ENCODE assay signal across 13 cellular contexts in the genomic region with DNA sequence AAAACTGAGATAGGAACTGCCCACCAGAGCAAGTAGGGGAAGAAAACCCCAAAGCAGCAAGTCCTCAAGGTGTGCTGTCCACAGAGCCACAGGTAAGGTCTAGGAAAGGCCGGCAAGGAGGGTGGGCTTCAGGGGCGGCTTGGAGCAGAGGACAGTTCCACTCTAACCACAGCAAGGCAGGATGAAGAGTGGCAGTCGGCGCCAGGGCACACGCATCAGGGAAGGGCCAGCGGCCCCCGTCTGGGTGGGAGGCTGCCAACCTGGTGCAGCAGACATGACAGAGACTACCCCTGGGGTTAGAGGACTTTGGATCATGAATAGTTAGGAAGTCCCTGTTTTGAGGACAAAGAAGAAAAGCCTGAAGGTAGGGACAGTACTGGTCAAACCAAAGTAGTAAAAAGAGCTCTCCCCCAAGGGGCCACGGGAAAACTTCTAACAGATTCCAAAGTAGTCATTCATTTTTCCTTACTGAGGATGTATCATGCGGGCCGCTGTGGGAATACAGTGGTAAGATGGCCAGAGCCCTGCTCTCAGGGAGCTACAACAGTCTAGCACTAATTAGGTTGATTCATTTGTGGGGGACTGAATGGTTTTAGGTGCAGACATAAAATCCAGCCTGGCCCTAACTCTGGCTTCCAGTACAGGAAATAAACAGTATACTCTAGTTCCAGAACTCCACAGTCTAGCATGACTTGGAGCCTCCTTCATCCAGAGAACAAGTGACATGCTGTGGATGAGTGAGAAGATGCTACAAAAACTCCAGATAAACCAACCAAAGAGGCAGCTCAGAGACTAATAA. TPM values are rescaled to one million over a fixed set of nuclear protein-coding genes. Genes with fewer than 3 reads are reported as not detected.
DNase-seq lines count a peak whose midpoint lies in the region; ATAC-seq and TF ChIP-seq lines count a peak whose summit lies in the region.
"Had no signal": no experiment of that assay in that cellular context is flagged by ENCODE, and none has a peak within 500 bp of the region (broad histone marks: within the 10 kb centered on the region; RNA-seq: fewer than 3 reads in every experiment).

No MANE protein-coding gene starts in this region.

- no peak for TF ChIP-seq CTCF in AG10803 (conservative IDR thresholded peaks at IDR 0.05; ENCODE audit: low read length)
- TF ChIP-seq CTCF in GM23338 (conservative IDR thresholded peaks at IDR 0.05; ENCODE audit: low read depth in 2 of 2): no peak
- no peak for TF ChIP-seq CTCF in chondrocyte (IDR thresholded peaks at IDR 0.05)
- TF ChIP-seq CTCF in Caco-2 (IDR thresholded peaks at IDR 0.05; ENCODE audit: insufficient read depth in 1 of 2, low read depth in 1 of 2, low read length in 1 of 2, severe bottlenecking in 1 of 2, unreplicated experiment in 1 of 2): no peak

- H3K27ac Mint-ChIP-seq in GM23338: no peak overlapping the region
- peak overlapping the region; percentile 69 for H3K27ac Mint-ChIP-seq in chondrocyte (ENCODE audit: unreplicated experiment)
- no peak overlapping the region for H3K27ac Mint-ChIP-seq in Caco-2 (ENCODE audit: unreplicated experiment)
- no peak overlapping the region for H3K27ac Mint-ChIP-seq in stimulated activated memory B cell treated with anti-CD40 and anti-IgM and Interleukin-4, amounts not matched to agents 10 μg/mL and 1 μg/mL and 100 μg/mL, for 72 hours
- H3K27ac Mint-ChIP-seq: activated CD4-positive, alpha-beta T cell treated with anti-CD3 and anti-CD28 coated beads, Interleukin-2, amount 10 ng/mL, durations not matched to agents 24 days and 14 days; activated naive CD4-positive, alpha-beta T cell treated with anti-CD3 and anti-CD28 coated beads, Interleukin-2, amount 10 ng/mL, durations not matched to agents 7 days and 5 days; CD4-positive, alpha-beta T cell; neural progenitor cell had no signal

- no peak overlapping the region for H2BK120ac ChIP-seq in trophoblast cell (ENCODE audit: insufficient read depth, low read length, poor library complexity)

- H2AFZ ChIP-seq in GM23338 (no peak overlapping the region), trophoblast cell (ENCODE audit: insufficient read depth, low read length, poor library complexity) (no peak overlapping the region)
- H2AFZ ChIP-seq: neural progenitor cell had no signal

- H4K8ac ChIP-seq in trophoblast cell (ENCODE audit: low read depth, low read length): no peak overlapping the region

- no peaks in the 10 kb centered on the region for H3K9me2 ChIP-seq in GM23338 (ENCODE audit: insufficient read depth)

- no peak overlapping the region for H3K18ac ChIP-seq in trophoblast cell (ENCODE audit: low read length)

- intact Hi-C loops in Caco-2 (cut with micrococcal nuclease; ENCODE audit: unreplicated experiment): loop anchor here (10.0 kb wide), 1 partner anchor 112 kb away; a partner anchor contains a TSS

- CTCF ChIA-PET in Caco-2 (lab: Charles Lee): no interaction called here

- H3K4me1 ChIP-seq in GM23338 (ENCODE audit: insufficient read depth) (peaks cover 30% of the 10 kb centered on the region), trophoblast cell (ENCODE audit: control insufficient read depth in 1 of 2, insufficient read depth in 2 of 2, low read length in 2 of 2) (peaks cover 2 to 14% of the 10 kb centered on the region in 2 experiments), Caco-2 (peaks cover 9% of the 10 kb centered on the region; the same call in 1 of the 2 replicates)

- H4K91ac ChIP-seq in trophoblast cell (ENCODE audit: low read depth, low read length): no peak overlapping the region

- H3K23ac ChIP-seq in trophoblast cell (ENCODE audit: low read length): no peak overlapping the region

- ATAC-seq in GM23338 (no peak), HG02798 (IDR thresholded peaks at IDR 0.05; ENCODE audit: poor library complexity, unreplicated experiment) (no peak)
- no peak for ATAC-seq in stimulated activated memory B cell treated with anti-CD40 and anti-IgM and Interleukin-4, amounts not matched to agents 10 μg/mL and 1 μg/mL and 100 μg/mL, for 72 hours

- DNase-seq in AG10803 (ENCODE audit: low read depth) (peak; percentile 69), GM23338 (ENCODE audit: low spot score) (no peak), chondrocyte (ENCODE audit: low spot score) (no peak), trophoblast cell (peak; percentile 44 to 63), Caco-2 (no peak), putamen (ENCODE audit: low spot score) (no peak)
- DNase-seq: activated CD4-positive, alpha-beta T cell treated with anti-CD3 and anti-CD28 coated beads, Interleukin-2, amount 10 ng/mL, durations not matched to agents 24 days and 14 days; activated naive CD4-positive, alpha-beta T cell treated with anti-CD3 and anti-CD28 coated beads, Interleukin-2, amount 10 ng/mL, durations not matched to agents 7 days and 5 days; CD4-positive, alpha-beta T cell; kidney had no signal

- H2BK12ac ChIP-seq in trophoblast cell (ENCODE audit: low read length): no peak overlapping the region

- no peaks in the 10 kb centered on the region for H3K36me3 Mint-ChIP-seq in GM23338 (ENCODE audit: low read depth)
- H3K36me3 Mint-ChIP-seq in chondrocyte (ENCODE audit: low read depth): no peaks in the 10 kb centered on the region
- peaks cover 37% of the 10 kb centered on the region for H3K36me3 Mint-ChIP-seq in Caco-2 (ENCODE audit: insufficient read depth, unreplicated experiment)
- H3K36me3 Mint-ChIP-seq in stimulated activated memory B cell treated with anti-CD40 and anti-IgM and Interleukin-4, amounts not matched to agents 10 μg/mL and 1 μg/mL and 100 μg/mL, for 72 hours: no peaks in the 10 kb centered on the region
- H3K36me3 Mint-ChIP-seq: activated naive CD4-positive, alpha-beta T cell treated with anti-CD3 and anti-CD28 coated beads, Interleukin-2, amount 10 ng/mL, durations not matched to agents 7 days and 5 days; neural progenitor cell had no signal

- no peak overlapping the region for H3K4me3 ChIP-seq in AG10803 (ENCODE audit: low read length)
- no peak overlapping the region for H3K4me3 ChIP-seq in GM23338
- no peak overlapping the region for H3K4me3 ChIP-seq in trophoblast cell (ENCODE audit: low read depth, low read length)
- no peak overlapping the region for H3K4me3 ChIP-seq in Caco-2 (ENCODE audit: low read depth, low read length)
- H3K4me3 ChIP-seq: neural progenitor cell had no signal

- WGBS in trophoblast cell (ENCODE audit: extremely low coverage, insufficient coverage, insufficient read length): no CpG with 5 or more reads among the region's 10 CpGs

- peaks cover 28% of the 10 kb centered on the region for H3K27me3 Mint-ChIP-seq in GM23338 (ENCODE audit: insufficient read depth, low read depth, poor library complexity)
- no peaks in the 10 kb centered on the region for H3K27me3 Mint-ChIP-seq in chondrocyte (ENCODE audit: low read depth)
- H3K27me3 Mint-ChIP-seq in Caco-2 (ENCODE audit: insufficient read depth, unreplicated experiment): no peaks in the 10 kb centered on the region
- peaks cover 15% of the 10 kb centered on the region for H3K27me3 Mint-ChIP-seq in stimulated activated memory B cell treated with anti-CD40 and anti-IgM and Interleukin-4, amounts not matched to agents 10 μg/mL and 1 μg/mL and 100 μg/mL, for 72 hours

- no peak overlapping the region for H3K4me3 Mint-ChIP-seq in GM23338
- no peak overlapping the region for H3K4me3 Mint-ChIP-seq in chondrocyte (ENCODE audit: unreplicated experiment)
- no peak overlapping the region for H3K4me3 Mint-ChIP-seq in Caco-2 (ENCODE audit: unreplicated experiment)
- H3K4me3 Mint-ChIP-seq in stimulated activated memory B cell treated with anti-CD40 and anti-IgM and Interleukin-4, amounts not matched to agents 10 μg/mL and 1 μg/mL and 100 μg/mL, for 72 hours: no peak overlapping the region
- H3K4me3 Mint-ChIP-seq: activated CD4-positive, alpha-beta T cell treated with anti-CD3 and anti-CD28 coated beads, Interleukin-2, amount 10 ng/mL, durations not matched to agents 24 days and 14 days; activated naive CD4-positive, alpha-beta T cell treated with anti-CD3 and anti-CD28 coated beads, Interleukin-2, amount 10 ng/mL, durations not matched to agents 7 days and 5 days; CD4-positive, alpha-beta T cell; neural progenitor cell had no signal

- H4K20me1 ChIP-seq in GM23338 (replicated peaks; ENCODE audit: insufficient read depth): peaks cover 4% of the 10 kb centered on the region; the same call in 1 of the 2 replicates

- H3K9me3 ChIP-seq in trophoblast cell (ENCODE audit: insufficient read depth, low read depth, low read length) (peaks cover 5% of the 10 kb centered on the region), Caco-2 (no peaks in the 10 kb centered on the region)

- H3K36me3 ChIP-seq in GM23338 (ENCODE audit: insufficient read depth) (no peaks in the 10 kb centered on the region), trophoblast cell (ENCODE audit: control insufficient read depth in 1 of 2, insufficient read depth in 2 of 2, low read length in 2 of 2) (peaks cover 0 to 3% of the 10 kb centered on the region in 2 experiments), Caco-2 (ENCODE audit: control insufficient read depth, insufficient read depth, low read length) (no peaks in the 10 kb centered on the region)
- H3K36me3 ChIP-seq: neural progenitor cell had no signal

- no peak overlapping the region for H4K12ac ChIP-seq in trophoblast cell (ENCODE audit: low read depth, low read length)

- no peak overlapping the region for H3K4ac ChIP-seq in trophoblast cell (ENCODE audit: low read depth, low read length)

- no peak overlapping the region for H3K14ac ChIP-seq in trophoblast cell (ENCODE audit: low read length)

- H3K4me1 Mint-ChIP-seq in GM23338 (peaks cover 31% of the 10 kb centered on the region), chondrocyte (ENCODE audit: low read depth) (peaks cover 45% of the 10 kb centered on the region), Caco-2 (ENCODE audit: low read depth, unreplicated experiment) (peaks cover 7% of the 10 kb centered on the region)
- peaks cover 13% of the 10 kb centered on the region for H3K4me1 Mint-ChIP-seq in stimulated activated memory B cell treated with anti-CD40 and anti-IgM and Interleukin-4, amounts not matched to agents 10 μg/mL and 1 μg/mL and 100 μg/mL, for 72 hours

- peaks cover 25% of the 10 kb centered on the region for H3K27me3 ChIP-seq in GM23338 (ENCODE audit: insufficient read depth)
- H3K27me3 ChIP-seq in trophoblast cell (ENCODE audit: insufficient read depth, low read length): peaks cover 11% of the 10 kb centered on the region
- no peaks in the 10 kb centered on the region for H3K27me3 ChIP-seq in Caco-2 (replicated peaks; ENCODE audit: control insufficient read depth, insufficient read depth, low read length)

- H3K9ac ChIP-seq in trophoblast cell (ENCODE audit: low read length): no peak overlapping the region
- H3K9ac ChIP-seq: neural progenitor cell had no signal

- BruUV-seq in Caco-2 (replicated peaks; lab: Mats Ljungman, UMichigan): no TSS peak

- H2BK5ac ChIP-seq in trophoblast cell (ENCODE audit: low read depth, low read length, poor library complexity): no peak overlapping the region

- 0 out of 2 replicates have a peak overlapping the region, but pooled peaks have one; percentile 45 for H3K27ac ChIP-seq in GM23338 (ENCODE audit: low read depth)
- H3K27ac ChIP-seq in trophoblast cell (ENCODE audit: low read depth, low read length): no peak overlapping the region
- H3K27ac ChIP-seq: neural progenitor cell had no signal

- POLR2A ChIA-PET in Caco-2 (lab: Charles Lee): no interaction called here

- H3K9me3 Mint-ChIP-seq in GM23338 (no peaks in the 10 kb centered on the region), chondrocyte (ENCODE audit: low read depth) (no peaks in the 10 kb centered on the region), Caco-2 (ENCODE audit: unreplicated experiment) (no peaks in the 10 kb centered on the region)
- no peaks in the 10 kb centered on the region for H3K9me3 Mint-ChIP-seq in stimulated activated memory B cell treated with anti-CD40 and anti-IgM and Interleukin-4, amounts not matched to agents 10 μg/mL and 1 μg/mL and 100 μg/mL, for 72 hours
- H3K9me3 Mint-ChIP-seq: activated CD4-positive, alpha-beta T cell treated with anti-CD3 and anti-CD28 coated beads, Interleukin-2, amount 10 ng/mL, durations not matched to agents 24 days and 14 days; activated naive CD4-positive, alpha-beta T cell treated with anti-CD3 and anti-CD28 coated beads, Interleukin-2, amount 10 ng/mL, durations not matched to agents 7 days and 5 days; CD4-positive, alpha-beta T cell; neural progenitor cell had no signal

- H3K79me2 ChIP-seq in GM23338 (replicated peaks; ENCODE audit: insufficient read depth) (no peaks in the 10 kb centered on the region), trophoblast cell (ENCODE audit: control insufficient read depth, insufficient read depth, low read length, poor library complexity) (peaks cover 2% of the 10 kb centered on the region)

- H2AK5ac ChIP-seq in trophoblast cell (ENCODE audit: low read length): no peak overlapping the region

- H3K4me2 ChIP-seq in GM23338 (no peak overlapping the region), trophoblast cell (ENCODE audit: low read length) (no peak overlapping the region)
- H3K4me2 ChIP-seq: neural progenitor cell had no signal

- H3F3A ChIP-seq in GM23338 (replicated peaks; ENCODE audit: low read depth): 0 out of 2 replicates have a peak, but pooled peaks cover 8% of the 10 kb centered on the region

- H3K79me1 ChIP-seq in trophoblast cell (ENCODE audit: low read length): peaks cover 3% of the 10 kb centered on the region

RNA-seq across cellular contexts. Expression of a gene that starts 3.5 kb away (rescaled TPM):
- 5.9 and 6.6 TPM in 2 replicates for total RNA-seq in GM23338 (2014; rRNA removed; shearing (Covaris generic))
- 4.3 and 5.0 TPM in 2 replicates for polyA plus RNA-seq in GM23338 (2016; fragmentation: Nextera tagmentation; extraction: Ambion mirVana)
- 1.1 to 2.2 TPM (median 1.8 TPM) in 3 replicates for total RNA-seq in chondrocyte
- polyA plus RNA-seq in trophoblast cell (2013): 2.7 and 3.0 TPM in 2 replicates
- 7.2 and 9.3 TPM in 2 replicates for total RNA-seq in Caco-2 (2022)

Comparison
In these comparisons a context has a peak if more than half of its experiments do, and no peak if none do; other contexts are left out.
1. DNase-seq: peak in AG10803 (single experiment) and trophoblast cell (2 of 2); none in GM23338 (single experiment), chondrocyte (single experiment), Caco-2 (0 of 2) and putamen (single experiment).